1 cellular context compared by ENCODE assay signal in genomic region chr17:47628014-47628413, GRCh38.
TF ChIP-seq lines count a peak whose summit lies in the region.

No MANE protein-coding gene starts in this region.

TF ChIP-seq in HEK293, 187 proteins besides CTCF, POLR2A, EP300 and RAD21 (continued from another document):
- TF ChIP-seq ZBTB10 (tag by site-specific recombination; IDR thresholded peaks at IDR 0.05) (no peak), KLF9 (tag by site-specific recombination; IDR thresholded peaks at IDR 0.05; ENCODE audit: low read depth) (no peak), MYNN (tag by site-specific recombination; IDR thresholded peaks at IDR 0.05; ENCODE audit: borderline replicate concordance) (no peak), ZNF324 (tag by site-specific recombination; IDR thresholded peaks at IDR 0.05) (no peak), ZNF146 (tag by site-specific recombination; IDR thresholded peaks at IDR 0.05) (no peak), ZNF76 (tag by site-specific recombination; IDR thresholded peaks at IDR 0.05; ENCODE audit: borderline replicate concordance, low read depth) (no peak), ZNF148 (tag by site-specific recombination; IDR thresholded peaks at IDR 0.05; ENCODE audit: borderline replicate concordance) (no peak), ZNF274 (IDR thresholded peaks at IDR 0.05; ENCODE audit: low read length) (no peak), ZNF274 (tag by site-specific recombination; IDR thresholded peaks at IDR 0.05; ENCODE audit: borderline replicate concordance) (no peak), ZNF423 (tag by site-specific recombination; IDR thresholded peaks at IDR 0.05) (no peak), ZNF776 (tag by site-specific recombination; IDR thresholded peaks at IDR 0.05; ENCODE audit: borderline replicate concordance) (no peak), SP3 (tag by site-specific recombination; IDR thresholded peaks at IDR 0.05) (no peak), ZFP3 (tag by site-specific recombination; IDR thresholded peaks at IDR 0.05; ENCODE audit: low read depth) (no peak), REST (tag by site-specific recombination; IDR thresholded peaks at IDR 0.05) (no peak)
- TF ChIP-seq, protein P1, sequence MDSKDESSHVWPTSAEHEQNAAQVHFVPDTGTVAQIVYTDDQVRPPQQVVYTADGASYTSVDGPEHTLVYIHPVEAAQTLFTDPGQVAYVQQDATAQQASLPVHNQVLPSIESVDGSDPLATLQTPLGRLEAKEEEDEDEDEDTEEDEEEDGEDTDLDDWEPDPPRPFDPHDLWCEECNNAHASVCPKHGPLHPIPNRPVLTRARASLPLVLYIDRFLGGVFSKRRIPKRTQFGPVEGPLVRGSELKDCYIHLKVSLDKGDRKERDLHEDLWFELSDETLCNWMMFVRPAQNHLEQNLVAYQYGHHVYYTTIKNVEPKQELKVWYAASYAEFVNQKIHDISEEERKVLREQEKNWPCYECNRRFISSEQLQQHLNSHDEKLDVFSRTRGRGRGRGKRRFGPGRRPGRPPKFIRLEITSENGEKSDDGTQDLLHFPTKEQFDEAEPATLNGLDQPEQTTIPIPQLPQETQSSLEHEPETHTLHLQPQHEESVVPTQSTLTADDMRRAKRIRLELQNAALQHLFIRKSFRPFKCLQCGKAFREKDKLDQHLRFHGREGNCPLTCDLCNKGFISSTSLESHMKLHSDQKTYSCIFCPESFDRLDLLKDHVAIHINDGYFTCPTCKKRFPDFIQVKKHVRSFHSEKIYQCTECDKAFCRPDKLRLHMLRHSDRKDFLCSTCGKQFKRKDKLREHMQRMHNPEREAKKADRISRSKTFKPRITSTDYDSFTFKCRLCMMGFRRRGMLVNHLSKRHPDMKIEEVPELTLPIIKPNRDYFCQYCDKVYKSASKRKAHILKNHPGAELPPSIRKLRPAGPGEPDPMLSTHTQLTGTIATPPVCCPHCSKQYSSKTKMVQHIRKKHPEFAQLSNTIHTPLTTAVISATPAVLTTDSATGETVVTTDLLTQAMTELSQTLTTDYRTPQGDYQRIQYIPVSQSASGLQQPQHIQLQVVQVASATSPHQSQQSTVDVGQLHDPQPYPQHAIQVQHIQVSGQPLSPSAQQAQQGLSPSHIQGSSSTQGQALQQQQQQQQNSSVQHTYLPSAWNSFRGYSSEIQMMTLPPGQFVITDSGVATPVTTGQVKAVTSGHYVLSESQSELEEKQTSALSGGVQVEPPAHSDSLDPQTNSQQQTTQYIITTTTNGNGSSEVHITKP (tag by site-specific recombination; IDR thresholded peaks at IDR 0.05): 0 out of 2 replicates have a peak, but pooled peaks have one; percentile 50
TF ChIP-seq in HEK293: peak in this region for 2.
